In genomic region chr12:42145552-42146215, GRCh38 we compare ENCODE assay signal across 8 cellular contexts. TPM values are rescaled to one million over a fixed set of nuclear protein-coding genes. Genes with fewer than 3 reads are reported as not detected.
DNase-seq lines count a peak whose midpoint lies in the region; ATAC-seq and TF ChIP-seq lines count a peak whose summit lies in the region.

No MANE protein-coding gene starts in this region.

- no peak overlapping the region for H3K27ac ChIP-seq in RWPE1

- POLR2A ChIA-PET in RWPE1 (lab: Yijun Ruan, JAX; ENCODE audit: low non-redundant PET): no interaction called here

- peaks cover 15% of the 10 kb centered on the region for H3K27me3 Mint-ChIP-seq in T-helper 1 cell treated with Interleukin-12 subunit alpha and Interleukin-12 subunit beta and Interleukin-4 antibody, amounts not matched to agents 30 μg/mL and 1 μg/mL, for 36 hours (ENCODE audit: low read depth)

- H3K4me1 Mint-ChIP-seq in T-helper 1 cell treated with Interleukin-12 subunit alpha and Interleukin-12 subunit beta and Interleukin-4 antibody, amounts not matched to agents 30 μg/mL and 1 μg/mL, for 36 hours (ENCODE audit: low read depth): peaks cover 24% of the 10 kb centered on the region
- H3K4me1 Mint-ChIP-seq in stimulated activated effector memory CD8-positive, alpha-beta T cell treated with anti-CD3 and anti-CD28 coated beads, Interleukin-12 subunit alpha, Interleukin-12 subunit beta, amount 100 ng/mL, for 72 hours: peaks cover 34% of the 10 kb centered on the region

- peak overlapping the region; percentile 82 for H3K4me3 Mint-ChIP-seq in T-helper 1 cell treated with Interleukin-12 subunit alpha and Interleukin-12 subunit beta and Interleukin-4 antibody, amounts not matched to agents 30 μg/mL and 1 μg/mL, for 36 hours
- H3K4me3 Mint-ChIP-seq in stimulated activated effector memory CD8-positive, alpha-beta T cell treated with anti-CD3 and anti-CD28 coated beads, Interleukin-12 subunit alpha, Interleukin-12 subunit beta, amount 100 ng/mL, for 72 hours: peak overlapping the region; percentile 80

- no peaks in the 10 kb centered on the region for H3K9me3 Mint-ChIP-seq in T-helper 1 cell treated with Interleukin-12 subunit alpha and Interleukin-12 subunit beta and Interleukin-4 antibody, amounts not matched to agents 30 μg/mL and 1 μg/mL, for 36 hours
- no peaks in the 10 kb centered on the region for H3K9me3 Mint-ChIP-seq in stimulated activated effector memory CD8-positive, alpha-beta T cell treated with anti-CD3 and anti-CD28 coated beads, Interleukin-12 subunit alpha, Interleukin-12 subunit beta, amount 100 ng/mL, for 72 hours

- H3K36me3 Mint-ChIP-seq in T-helper 1 cell treated with Interleukin-12 subunit alpha and Interleukin-12 subunit beta and Interleukin-4 antibody, amounts not matched to agents 30 μg/mL and 1 μg/mL, for 36 hours (ENCODE audit: low read depth): peaks cover 3% of the 10 kb centered on the region
- no peaks in the 10 kb centered on the region for H3K36me3 Mint-ChIP-seq in stimulated activated effector memory CD8-positive, alpha-beta T cell treated with anti-CD3 and anti-CD28 coated beads, Interleukin-12 subunit alpha, Interleukin-12 subunit beta, amount 100 ng/mL, for 72 hours

- H3K27ac Mint-ChIP-seq in T-helper 1 cell treated with Interleukin-12 subunit alpha and Interleukin-12 subunit beta and Interleukin-4 antibody, amounts not matched to agents 30 μg/mL and 1 μg/mL, for 36 hours: peak overlapping the region; percentile 73
- peak overlapping the region; percentile 12 for H3K27ac Mint-ChIP-seq in stimulated activated effector memory CD8-positive, alpha-beta T cell treated with anti-CD3 and anti-CD28 coated beads, Interleukin-12 subunit alpha, Interleukin-12 subunit beta, amount 100 ng/mL, for 72 hours

- DNase-seq in T-helper 1 cell (no peak), RPMI7951 (ENCODE audit: low read depth) (peak; percentile 3), fibroblast of villous mesenchyme (ENCODE audit: low read depth) (no peak), RWPE1 (ENCODE audit: low spot score) (no peak)
- no peak for DNase-seq in stimulated activated effector memory CD8-positive, alpha-beta T cell treated with anti-CD3 and anti-CD28 coated beads, Interleukin-12 subunit alpha, Interleukin-12 subunit beta, amount 100 ng/mL, for 72 hours (ENCODE audit: low spot score in 2 of 2)

- peak overlapping the region; percentile 77 for H3K4me3 ChIP-seq in fibroblast of villous mesenchyme (ENCODE audit: low read depth, low read length)

- TF ChIP-seq CTCF in fibroblast of villous mesenchyme (IDR thresholded peaks at IDR 0.05; ENCODE audit: insufficient read depth, low read depth, low read length): no peak
- TF ChIP-seq CTCF in RWPE1 (conservative IDR thresholded peaks at IDR 0.05; ENCODE audit: low read depth): no peak

- no peak for ATAC-seq in stimulated activated effector memory CD8-positive, alpha-beta T cell treated with anti-CD3 and anti-CD28 coated beads, Interleukin-12 subunit alpha, Interleukin-12 subunit beta, amount 100 ng/mL, for 72 hours
- ATAC-seq in HG03520 (IDR thresholded peaks at IDR 0.05; ENCODE audit: unreplicated experiment): no peak
- ATAC-seq in GM18519 (IDR thresholded peaks at IDR 0.05; ENCODE audit: low FRiP score, unreplicated experiment): no peak

- CTCF ChIA-PET in RWPE1 (lab: Yijun Ruan, JAX): no interaction called here

RNA-seq across cellular contexts. Expression of gene GXYLT1, which starts 1.0 kb away (rescaled TPM):
- total RNA-seq in RPMI7951 (2014; rRNA removed; shearing (Covaris generic)): 9.3 TPM in 2 replicates
- total RNA-seq in fibroblast of villous mesenchyme: 11.0 and 22.0 TPM in 2 replicates
